ENCODE assay signal across 12 cellular contexts in genomic region chr17:57915532-57915931, GRCh38. TPM values are rescaled to one million over a fixed set of nuclear protein-coding genes. Genes with fewer than 3 reads are reported as not detected.
DNase-seq lines count a peak whose midpoint lies in the region; ATAC-seq and TF ChIP-seq lines count a peak whose summit lies in the region.
"Had no signal": no experiment of that assay in that cellular context is flagged by ENCODE, and none has a peak within 500 bp of the region (broad histone marks: within the 10 kb centered on the region; RNA-seq: fewer than 3 reads in every experiment).

No MANE protein-coding gene starts in this region.

- DNase-seq in RWPE1 (ENCODE audit: low spot score), result no peak
- peak in 2 of 5 donors; percentile 48 to 56 for DNase-seq in heart left ventricle
- no peak for DNase-seq in osteocyte (ENCODE audit: extremely low spot score, unreplicated experiment)
- no peak for DNase-seq in activated CD4-positive, alpha-beta memory T cell treated with anti-CD3 and anti-CD28 coated beads for 36 hours
- DNase-seq in natural killer cell treated with Interleukin-12 subunit alpha and Interleukin-12 subunit beta and Interleukin-15 and Interleukin-18, amount 100 ng/mL, for 72 hours (ENCODE audit: low spot score), result no peak
- DNase-seq: activated naive CD4-positive, alpha-beta T cell treated with anti-CD3 and anti-CD28 coated beads, Interleukin-2, amount 50 U/mL, for 16 hours; GM23248; NCI-H526 had no signal

- H3K27ac ChIP-seq in BLaER1 treated with 17β-estradiol and CSF1 and Interleukin-3, amounts not matched to agents 10 nM and 100 nM, result peak overlapping the region in 9 of 11 experiments; percentile 42 to 76 (median 65); a peak in 17 of 22 replicates
- peak overlapping the region; percentile 57 for H3K27ac ChIP-seq in RWPE1
- H3K27ac ChIP-seq in heart left ventricle, result peak overlapping the region in 11 of 12 donors; percentile 9 to 84 (median 68)
- H3K27ac ChIP-seq: GM23248, parathyroid adenoma had no signal

- H3K36me3 ChIP-seq in BLaER1 treated with 17β-estradiol and CSF1 and Interleukin-3, amounts not matched to agents 10 nM and 100 nM, result no peaks in the 10 kb centered on the region
- H3K36me3 ChIP-seq in heart left ventricle, result no peaks in the 10 kb centered on the region

- 30 to 43% (median 37%) methylated on average over 10 of the region's 10 CpGs for WGBS in heart left ventricle, 4 donors

- H3K4me3 Mint-ChIP-seq in osteocyte (ENCODE audit: unreplicated experiment), result no peak overlapping the region
- H3K4me3 Mint-ChIP-seq in activated CD4-positive, alpha-beta memory T cell treated with anti-CD3 and anti-CD28 coated beads for 36 hours, result no peak overlapping the region
- H3K4me3 Mint-ChIP-seq in natural killer cell treated with Interleukin-12 subunit alpha and Interleukin-12 subunit beta and Interleukin-15 and Interleukin-18, amount 100 ng/mL, for 72 hours, result no peak overlapping the region

- no peaks in the 10 kb centered on the region for H3K9me3 ChIP-seq in BLaER1 treated with 17β-estradiol and CSF1 and Interleukin-3, amounts not matched to agents 10 nM and 100 nM (replicated peaks in 1 of 11)
- no peaks in the 10 kb centered on the region for H3K9me3 ChIP-seq in heart left ventricle

- CTCF ChIA-PET in RWPE1 (lab: Yijun Ruan, JAX), result interaction anchor here (0.5 kb wide), 1 partner anchor 57 kb away, joined by 3 read pairs; no protein-coding TSS in a partner anchor
- CTCF ChIA-PET in activated CD4-positive, alpha-beta memory T cell treated with anti-CD3 and anti-CD28 coated beads for 36 hours (lab: Charles Lee), result interaction anchor here (0.8 kb wide), 1 partner anchor 84 kb away, joined by 4 read pairs; no protein-coding TSS in a partner anchor

- POLR2A ChIA-PET in RWPE1 (lab: Yijun Ruan, JAX; ENCODE audit: low non-redundant PET), result no interaction called here
- POLR2A ChIA-PET in activated CD4-positive, alpha-beta memory T cell treated with anti-CD3 and anti-CD28 coated beads for 36 hours (lab: Charles Lee), result no interaction called here

- TF ChIP-seq CTCF in RWPE1 (conservative IDR thresholded peaks at IDR 0.05; ENCODE audit: low read depth) (no peak), heart left ventricle (IDR thresholded peaks at IDR 0.05) (no peak), osteocyte (IDR thresholded peaks at IDR 0.05) (no peak)

- H3K4me1 ChIP-seq in BLaER1 treated with 17β-estradiol and CSF1 and Interleukin-3, amounts not matched to agents 10 nM and 100 nM, result peaks cover 38 to 66% (median 50%) of the 10 kb centered on the region in 10 experiments
- peaks cover 17 to 93% (median 75%) of the 10 kb centered on the region in 12 donors for H3K4me1 ChIP-seq in heart left ventricle
- H3K4me1 ChIP-seq: parathyroid adenoma had no signal

- peaks cover 52% of the 10 kb centered on the region for H3K4me1 Mint-ChIP-seq in osteocyte (ENCODE audit: unreplicated experiment)
- no peaks in the 10 kb centered on the region for H3K4me1 Mint-ChIP-seq in activated CD4-positive, alpha-beta memory T cell treated with anti-CD3 and anti-CD28 coated beads for 36 hours (ENCODE audit: low read depth)
- no peaks in the 10 kb centered on the region for H3K4me1 Mint-ChIP-seq in natural killer cell treated with Interleukin-12 subunit alpha and Interleukin-12 subunit beta and Interleukin-15 and Interleukin-18, amount 100 ng/mL, for 72 hours (ENCODE audit: low read depth in 2 of 2)

- H3K36me3 Mint-ChIP-seq in osteocyte (ENCODE audit: unreplicated experiment), result peaks cover 2% of the 10 kb centered on the region
- H3K36me3 Mint-ChIP-seq in activated CD4-positive, alpha-beta memory T cell treated with anti-CD3 and anti-CD28 coated beads for 36 hours, result no peaks in the 10 kb centered on the region
- no peaks in the 10 kb centered on the region for H3K36me3 Mint-ChIP-seq in natural killer cell treated with Interleukin-12 subunit alpha and Interleukin-12 subunit beta and Interleukin-15 and Interleukin-18, amount 100 ng/mL, for 72 hours

- H3K9me3 Mint-ChIP-seq in osteocyte (ENCODE audit: unreplicated experiment), result no peaks in the 10 kb centered on the region
- no peaks in the 10 kb centered on the region for H3K9me3 Mint-ChIP-seq in activated CD4-positive, alpha-beta memory T cell treated with anti-CD3 and anti-CD28 coated beads for 36 hours
- no peaks in the 10 kb centered on the region for H3K9me3 Mint-ChIP-seq in natural killer cell treated with Interleukin-12 subunit alpha and Interleukin-12 subunit beta and Interleukin-15 and Interleukin-18, amount 100 ng/mL, for 72 hours

- peaks cover 0 to 31% (median 0%) of the 10 kb centered on the region in 11 experiments; a peak in 4 of 22 replicates for H4K20me1 ChIP-seq in BLaER1 treated with 17β-estradiol and CSF1 and Interleukin-3, amounts not matched to agents 10 nM and 100 nM

- TF ChIP-seq POLR2A in heart left ventricle (IDR thresholded peaks at IDR 0.05), result no peak

- ATAC-seq in heart left ventricle, result peak in 2 of 4 donors; percentile 5 to 6
- ATAC-seq in HG02759 (IDR thresholded peaks at IDR 0.05; ENCODE audit: unreplicated experiment), result no peak
- no peak for ATAC-seq in natural killer cell treated with Interleukin-12 subunit alpha and Interleukin-12 subunit beta and Interleukin-15 and Interleukin-18, amount 100 ng/mL, for 72 hours
- no peak for ATAC-seq in GM18520 (IDR thresholded peaks at IDR 0.05; ENCODE audit: unreplicated experiment)

- peak overlapping the region in 10 of 11 experiments; percentile 2 to 69 (median 32); a peak in 15 of 22 replicates for H3K9ac ChIP-seq in BLaER1 treated with 17β-estradiol and CSF1 and Interleukin-3, amounts not matched to agents 10 nM and 100 nM
- H3K9ac ChIP-seq: GM23248, parathyroid adenoma had no signal

- H3K27me3 ChIP-seq in BLaER1 treated with 17β-estradiol and CSF1 and Interleukin-3, amounts not matched to agents 10 nM and 100 nM, result no peaks in the 10 kb centered on the region
- no peaks in the 10 kb centered on the region for H3K27me3 ChIP-seq in heart left ventricle

- intact Hi-C loops in heart left ventricle (cut with DNase I), result loop anchor here in 2 of 10 donors (5.0 kb wide), 2 partner anchors 37 to 42 kb away; partner anchors contain the start of gene CUEDC1 (in 1 of the 2)
- intact Hi-C loops in activated CD4-positive, alpha-beta memory T cell treated with anti-CD3 and anti-CD28 coated beads for 36 hours (cut with micrococcal nuclease), result no loop called here

- peak overlapping the region; percentile 59 for H3K27ac Mint-ChIP-seq in osteocyte (ENCODE audit: unreplicated experiment)
- H3K27ac Mint-ChIP-seq in activated CD4-positive, alpha-beta memory T cell treated with anti-CD3 and anti-CD28 coated beads for 36 hours, result no peak overlapping the region
- no peak overlapping the region for H3K27ac Mint-ChIP-seq in natural killer cell treated with Interleukin-12 subunit alpha and Interleukin-12 subunit beta and Interleukin-15 and Interleukin-18, amount 100 ng/mL, for 72 hours

- no peaks in the 10 kb centered on the region for H3K27me3 Mint-ChIP-seq in osteocyte (ENCODE audit: unreplicated experiment)
- H3K27me3 Mint-ChIP-seq in activated CD4-positive, alpha-beta memory T cell treated with anti-CD3 and anti-CD28 coated beads for 36 hours, result no peaks in the 10 kb centered on the region
- peaks cover 3 to 5% of the 10 kb centered on the region in 2 donors for H3K27me3 Mint-ChIP-seq in natural killer cell treated with Interleukin-12 subunit alpha and Interleukin-12 subunit beta and Interleukin-15 and Interleukin-18, amount 100 ng/mL, for 72 hours

- peak overlapping the region; percentile 68 to 87 (median 78) for H3K4me2 ChIP-seq in BLaER1 treated with 17β-estradiol and CSF1 and Interleukin-3, amounts not matched to agents 10 nM and 100 nM

- no peak overlapping the region for H3K4me3 ChIP-seq in BLaER1 treated with 17β-estradiol and CSF1 and Interleukin-3, amounts not matched to agents 10 nM and 100 nM
- no peak overlapping the region for H3K4me3 ChIP-seq in heart left ventricle
- H3K4me3 ChIP-seq: GM23248 had no signal

RNA-seq across cellular contexts. Expression of gene CUEDC1, which starts 39.7 kb away (rescaled TPM):
- 10 to 100 TPM; 37.6 to 68.5 (median 42.8) TPM for total RNA-seq in heart left ventricle
- 10 to 100 TPM; 29.6 to 39.9 TPM for polyA plus RNA-seq in heart left ventricle
- total RNA-seq in osteocyte, result 34.7 and 38.4 TPM in 2 replicates
- under 1 TPM; 0.29 to 0.36 TPM for total RNA-seq in activated CD4-positive, alpha-beta memory T cell treated with anti-CD3 and anti-CD28 coated beads for 36 hours
- under 1 TPM in 1 of 2 donors, not detected in 1; 0.19 TPM for total RNA-seq in natural killer cell treated with Interleukin-12 subunit alpha and Interleukin-12 subunit beta and Interleukin-15 and Interleukin-18, amount 100 ng/mL, for 72 hours

Comparison
In these comparisons a context has a peak if more than half of its experiments do, and no peak if none do; other contexts are left out.
1. RNA of gene CUEDC1, which starts 39.7 kb away (total RNA-seq): 37.6 to 68.5 TPM in heart left ventricle and 34.7 to 38.4 TPM in osteocyte; 0.19 TPM in natural killer cell treated with Interleukin-12 subunit alpha and Interleukin-12 subunit beta and Interleukin-15 and Interleukin-18, amount 100 ng/mL, for 72 hours and 0.29 to 0.36 TPM in activated CD4-positive, alpha-beta memory T cell treated with anti-CD3 and anti-CD28 coated beads for 36 hours; every median in the first group is over 10 times any median in the second.
2. Peak in every context shown above with its lines, with median percentiles within 50 percentile points of each other: H3K27ac ChIP-seq.